Comparison of ENCODE assay signal across 8 cellular contexts in the genomic region with DNA sequence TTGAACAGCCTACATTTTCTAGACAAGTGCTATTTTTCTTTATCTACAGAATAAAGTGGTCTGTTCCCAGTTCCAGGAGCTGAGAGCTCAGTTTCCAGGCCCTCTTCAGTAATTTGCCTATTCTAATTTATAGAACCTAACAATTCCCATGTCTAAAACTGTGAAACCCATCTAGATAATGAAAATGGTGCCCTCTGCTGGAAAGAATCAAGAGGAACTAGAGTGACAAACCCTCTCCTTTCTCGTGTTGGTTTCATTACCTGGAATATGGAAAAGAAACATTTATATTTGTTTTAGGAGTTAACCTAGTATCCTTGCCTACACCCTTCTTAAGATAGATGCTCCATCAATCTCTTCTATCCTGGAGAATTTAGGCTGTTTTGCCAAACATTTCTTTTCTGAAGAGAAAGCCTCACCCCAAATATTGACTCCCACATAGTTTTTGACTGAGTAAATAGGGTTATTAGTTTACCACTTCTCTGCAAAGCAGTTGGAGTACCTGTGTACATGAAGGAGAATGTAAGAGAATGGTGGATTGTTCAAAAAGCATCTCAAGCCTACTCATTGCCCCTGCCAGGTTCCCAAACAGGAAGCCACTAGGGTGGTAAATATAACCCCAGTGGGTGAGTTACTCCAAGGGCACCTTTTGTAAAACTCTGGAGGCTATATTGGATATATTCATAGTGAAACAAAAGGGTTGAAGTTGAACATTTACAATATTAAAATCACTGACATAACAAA.
DNase-seq lines count a peak whose midpoint lies in the region; ATAC-seq and TF ChIP-seq lines count a peak whose summit lies in the region.

No MANE protein-coding gene starts in this region.

- no peaks in the 10 kb centered on the region for H3K27me3 ChIP-seq in BLaER1
- H3K27me3 ChIP-seq in KMS-11 (ENCODE audit: insufficient read depth, low read depth), result no peaks in the 10 kb centered on the region
- no peaks in the 10 kb centered on the region for H3K27me3 ChIP-seq in lower lobe of right lung (ENCODE audit: low read depth)

- H3K4me1 ChIP-seq in BLaER1 (peaks cover 13% of the 10 kb centered on the region), KMS-11 (ENCODE audit: low read depth, poor library complexity, severe bottlenecking) (peaks cover 9% of the 10 kb centered on the region), lower lobe of right lung (peaks cover 20% of the 10 kb centered on the region)

- TF ChIP-seq CTCF in KMS-11 (conservative IDR thresholded peaks at IDR 0.05; ENCODE audit: low read depth, low read length) (peak; percentile 82), lower lobe of right lung (IDR thresholded peaks at IDR 0.05) (peak; percentile 74)

- no peaks in the 10 kb centered on the region for H3K36me3 ChIP-seq in BLaER1
- no peaks in the 10 kb centered on the region for H3K36me3 ChIP-seq in KMS-11 (ENCODE audit: insufficient read depth)
- no peaks in the 10 kb centered on the region for H3K36me3 ChIP-seq in lower lobe of right lung

- DNase-seq in OCI-M1 (lab: John Stamatoyannopoulos, UW), result peak; percentile 81
- DNase-seq in dermis microvascular lymphatic vessel endothelial cell (ENCODE audit: low read depth in 2 of 2), result peak; percentile 56 to 71
- no peak for DNase-seq in lower lobe of right lung
- no peak for DNase-seq in activated CD4-positive, alpha-beta T cell treated with anti-CD3 and anti-CD28 coated beads for 1 hour

- no peaks in the 10 kb centered on the region for H4K20me1 ChIP-seq in BLaER1
- no peaks in the 10 kb centered on the region for H4K20me1 ChIP-seq in KMS-11 (ENCODE audit: insufficient read depth)

- intact Hi-C loops in lower lobe of right lung (cut with DNase I), result loop anchor here (5.0 kb wide), 1 partner anchor 436 kb away; no protein-coding TSS in a partner anchor

- H3K9me3 ChIP-seq in BLaER1, result no peaks in the 10 kb centered on the region
- no peaks in the 10 kb centered on the region for H3K9me3 ChIP-seq in lower lobe of right lung

- ATAC-seq in GM18867 (IDR thresholded peaks at IDR 0.05; ENCODE audit: unreplicated experiment), result peak; percentile 71
- ATAC-seq in lower lobe of right lung, result peak; percentile 68 to 92
- ATAC-seq in HG03565 (IDR thresholded peaks at IDR 0.05; ENCODE audit: unreplicated experiment), result no peak

- H3K4me2 ChIP-seq in BLaER1 (0 out of 2 replicates have a peak overlapping the region, but pooled peaks have one; percentile 4), KMS-11 (no peak overlapping the region)

- H3K27ac ChIP-seq in BLaER1 (no peak overlapping the region), KMS-11 (no peak overlapping the region), lower lobe of right lung (no peak overlapping the region)

- H2AFZ ChIP-seq in KMS-11 (ENCODE audit: low read depth), result no peak overlapping the region

- H3K4me3 ChIP-seq in BLaER1, result no peak overlapping the region
- H3K4me3 ChIP-seq in KMS-11 (IDR thresholded peaks at IDR 0.05; ENCODE audit: insufficient read depth, low read depth, low read length), result no peak overlapping the region
- H3K4me3 ChIP-seq in lower lobe of right lung, result no peak overlapping the region

- no peaks in the 10 kb centered on the region for H3K79me2 ChIP-seq in KMS-11 (ENCODE audit: insufficient read depth, low read depth)

- H3K9ac ChIP-seq in BLaER1, result no peak overlapping the region
- no peak overlapping the region for H3K9ac ChIP-seq in KMS-11

Comparison
In these comparisons a context has a peak if more than half of its experiments do, and no peak if none do; other contexts are left out.
1. DNase-seq: peak in OCI-M1 (single experiment) and dermis microvascular lymphatic vessel endothelial cell (2 of 2); none in lower lobe of right lung (single experiment) and activated CD4-positive, alpha-beta T cell treated with anti-CD3 and anti-CD28 coated beads for 1 hour (single experiment).